In genomic region chr2:106805716-106806115, GRCh38 we compare ENCODE assay signal across 2 cellular contexts.
TF ChIP-seq lines count a peak whose summit lies in the region.

No MANE protein-coding gene starts in this region.

TF ChIP-seq in GM23338, 12 proteins besides CTCF, POLR2A, EP300 and RAD21:
- no peak for TF ChIP-seq EZH2phosphoT487 (IDR thresholded peaks at IDR 0.05; ENCODE audit: unreplicated experiment)
- TF ChIP-seq CREB1 (CRISPR knock-in tag; IDR thresholded peaks at IDR 0.05; ENCODE audit: low read depth), result no peak
- no peak for TF ChIP-seq ZNF331 (CRISPR knock-in tag; IDR thresholded peaks at IDR 0.05; ENCODE audit: low read depth)
- no peak for TF ChIP-seq REST (IDR thresholded peaks at IDR 0.05; ENCODE audit: unreplicated experiment)
- no peak for TF ChIP-seq ZNF114 (CRISPR knock-in tag; IDR thresholded peaks at IDR 0.05)
- no peak for TF ChIP-seq EZH2 (IDR thresholded peaks at IDR 0.05; ENCODE audit: low read depth, unreplicated experiment)
- TF ChIP-seq STAT1 (IDR thresholded peaks at IDR 0.05; ENCODE audit: unreplicated experiment), result no peak
- no peak for TF ChIP-seq POLR2AphosphoS5 (IDR thresholded peaks at IDR 0.05; ENCODE audit: low read depth)
- no peak for TF ChIP-seq NANOG (IDR thresholded peaks at IDR 0.05; ENCODE audit: borderline replicate concordance)
- TF ChIP-seq ZNF462 (CRISPR knock-in tag; IDR thresholded peaks at IDR 0.05), result no peak
- no peak for TF ChIP-seq ETS1 (IDR thresholded peaks at IDR 0.05)
TF ChIP-seq in GM23338: peak in this region for 0.

TF ChIP-seq in H1, 55 proteins besides CTCF, POLR2A, EP300 and RAD21:
- TF ChIP-seq ASH2L (IDR thresholded peaks at IDR 0.05; ENCODE audit: low read length) (no peak), KDM4A (IDR thresholded peaks at IDR 0.05; ENCODE audit: low read depth, low read length, severe bottlenecking) (no peak), CHD1 (IDR thresholded peaks at IDR 0.05; ENCODE audit: low read depth, low read length) (no peak), SIX5 (IDR thresholded peaks at IDR 0.05; ENCODE audit: low read depth, low read length) (no peak), ZNF274 (IDR thresholded peaks at IDR 0.05; ENCODE audit: borderline replicate concordance, extremely low read depth, low read length) (no peak), GABPA (IDR thresholded peaks at IDR 0.05; ENCODE audit: borderline replicate concordance, insufficient read depth, low read length) (no peak), USF2 (IDR thresholded peaks at IDR 0.05; ENCODE audit: low read length) (no peak), BRCA1 (IDR thresholded peaks at IDR 0.05; ENCODE audit: low read depth, low read length) (no peak), CHD2 (IDR thresholded peaks at IDR 0.05; ENCODE audit: low read length) (no peak), MAX (IDR thresholded peaks at IDR 0.05) (no peak), ATF3 (IDR thresholded peaks at IDR 0.05; ENCODE audit: insufficient read depth, low read depth, low read length) (no peak), EGR1 (IDR thresholded peaks at IDR 0.05; ENCODE audit: borderline replicate concordance, low read depth, low read length) (no peak), E2F6 (IDR thresholded peaks at IDR 0.05) (no peak), EZH2 (IDR thresholded peaks at IDR 0.05; ENCODE audit: low read depth, low read length, severe bottlenecking) (no peak), RBBP5 (IDR thresholded peaks at IDR 0.05; ENCODE audit: borderline replicate concordance, low read depth, low read length) (no peak)
